ENCODE assay signal across 18 cellular contexts in the genomic region with DNA sequence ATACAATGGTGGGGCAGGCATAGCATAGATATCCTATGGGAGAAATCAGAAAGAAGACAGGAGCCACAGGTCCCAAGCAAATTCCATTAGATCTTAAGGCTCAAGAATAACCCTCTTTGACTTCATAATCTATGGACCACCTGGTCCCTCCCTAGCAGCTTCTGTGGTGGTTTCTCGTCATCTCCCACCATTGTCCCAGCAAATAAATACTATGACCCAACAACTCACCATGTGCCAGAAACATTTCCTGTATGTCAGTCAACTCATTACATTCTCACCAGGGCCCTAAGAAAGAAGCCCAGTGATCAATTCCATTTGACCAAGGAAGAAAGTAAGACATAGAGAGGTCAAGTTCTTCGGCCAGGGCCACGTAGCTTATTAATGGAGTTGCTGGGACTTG.
"Had no signal": no experiment of that assay in that cellular context is flagged by ENCODE, and none has a peak within 500 bp of the region (broad histone marks: within the 10 kb centered on the region; RNA-seq: fewer than 3 reads in every experiment).

No MANE protein-coding gene starts in this region.

- H3K27ac Mint-ChIP-seq: WTC11 had no signal

- DNase-seq: activated CD4-positive, alpha-beta T cell treated with anti-CD3 and anti-CD28 coated beads for 1 hour; activated CD8-positive, alpha-beta memory T cell treated with anti-CD3 and anti-CD28 coated beads for 24 hours; activated CD8-positive, alpha-beta memory T cell treated with anti-CD3 and anti-CD28 coated beads, Interleukin-2, amount 50 U/mL, for 4 hours; activated gamma-delta T cell treated with Interleukin-2 at 50 U/mL for 16 hours; activated naive CD4-positive, alpha-beta T cell treated with anti-CD3 and anti-CD28 coated beads, Interleukin-2, amount 50 U/mL, for 16 hours; central memory CD4-positive, alpha-beta T cell; left cardiac atrium; left ventricle myocardium superior; nucleus accumbens; psoas muscle; sigmoid colon; small intestine; stimulated activated CD4-positive, alpha-beta T cell treated with anti-CD3 and anti-CD28 coated beads, Interleukin-2, amount 100 ng/mL, for 24 hours; stimulated activated naive CD4-positive, alpha-beta T cell; tibial artery; upper lobe of right lung had no signal

- ATAC-seq: gastroesophageal sphincter, left cardiac atrium, left ventricle myocardium superior, psoas muscle, upper lobe of right lung, WTC11 had no signal

- H3K36me3 Mint-ChIP-seq: WTC11 had no signal

- H3K4me3 Mint-ChIP-seq: WTC11 had no signal
